In genomic region chr2:91780324-91780723, GRCh38 we compare ENCODE assay signal across 4 cellular contexts.
A peak's percentile ranks its signal among the peaks of the same experiment; 100 is the strongest.
DNase-seq lines count a peak whose midpoint lies in the region; TF ChIP-seq lines count a peak whose summit lies in the region.
"Not testable (repeated sequence)": the region's sequence is repeated elsewhere in the genome, so short reads cannot be mapped to it uniquely, and the experiment has no call there.

No MANE protein-coding gene starts in this region.

- H3K27ac ChIP-seq in right atrium auricular region = not testable (repeated sequence)

- not testable (repeated sequence) for H3K4me3 ChIP-seq in MG63, right atrium auricular region

- intact Hi-C loops in posterior vena cava (cut with DNase I) = not testable (repeated sequence)

- H3K36me3 ChIP-seq in MG63, right atrium auricular region: not testable (repeated sequence)

- DNase-seq in MG63 (peak; percentile 63), astrocyte of the hippocampus (ENCODE audit: low read depth, low spot score) (peak; percentile 11), right atrium auricular region (ENCODE audit: low spot score) (peak; percentile 26), posterior vena cava (ENCODE audit: low spot score) (peak; percentile 43)

- H3K9me3 ChIP-seq in MG63, right atrium auricular region: not testable (repeated sequence)

- not testable (repeated sequence) for TF ChIP-seq CTCF in right atrium auricular region (IDR thresholded peaks at IDR 0.05)

- not testable (repeated sequence) for H3K4me1 ChIP-seq in right atrium auricular region

- not testable (repeated sequence) for H3K27me3 ChIP-seq in MG63, right atrium auricular region

Comparison
In these comparisons a context has a peak if more than half of its experiments do, and no peak if none do; other contexts are left out.
1. DNase-seq: peak in every context shown above with its lines; median percentile 63 in MG63; 43 in posterior vena cava; 26 in right atrium auricular region; 11 in astrocyte of the hippocampus.